Comparison of ENCODE assay signal across 25 cellular contexts in the genomic region with DNA sequence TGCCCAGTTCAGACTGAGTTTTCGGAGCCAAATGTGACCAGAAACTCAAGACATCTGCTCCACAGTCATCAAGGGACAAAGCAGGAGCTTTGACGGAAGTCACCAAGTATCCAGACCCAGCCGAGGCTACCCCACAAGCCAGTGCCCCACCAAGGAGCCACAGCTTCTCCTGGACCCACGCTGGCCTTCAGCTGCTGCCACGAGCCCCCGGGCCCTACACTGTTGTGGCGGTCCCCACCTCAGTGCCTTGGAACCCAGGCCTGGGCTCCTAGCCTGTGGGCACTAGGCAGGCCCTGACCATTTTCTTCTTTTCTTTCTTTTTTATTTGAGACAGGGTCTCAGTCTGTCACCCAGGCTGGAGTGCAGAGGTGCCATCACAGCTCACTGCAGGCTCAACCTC.
A peak's percentile ranks its signal among the peaks of the same experiment; 100 is the strongest.
DNase-seq lines count a peak whose midpoint lies in the region; ATAC-seq and TF ChIP-seq lines count a peak whose summit lies in the region.
"Had no signal": no experiment of that assay in that cellular context is flagged by ENCODE, and none has a peak within 500 bp of the region (broad histone marks: within the 10 kb centered on the region; RNA-seq: fewer than 3 reads in every experiment).

No MANE protein-coding gene starts in this region.

- no peaks in the 10 kb centered on the region for H3K79me2 ChIP-seq in osteoblast (ENCODE audit: insufficient read depth, low read length)

- H3K4me3 ChIP-seq in BLaER1, result no peak overlapping the region
- H3K4me3 ChIP-seq in osteoblast (ENCODE audit: insufficient read depth, low read length), result no peak overlapping the region
- H3K4me3 ChIP-seq: GM23248 had no signal

- H4K20me1 ChIP-seq in BLaER1 (peaks cover 7% of the 10 kb centered on the region; the same call in 1 of the 2 replicates), osteoblast (ENCODE audit: insufficient read depth, low read length) (no peaks in the 10 kb centered on the region)

- CTCF ChIA-PET in activated naive CD4-positive, alpha-beta T cell treated with anti-CD3 and anti-CD28 coated beads for 36 hours (lab: Charles Lee), result no interaction called here

- no peak overlapping the region for H2AFZ ChIP-seq in osteoblast (ENCODE audit: low read length)
- H2AFZ ChIP-seq: GM23248 had no signal

- no peak overlapping the region for H3K27ac Mint-ChIP-seq in activated naive CD4-positive, alpha-beta T cell treated with anti-CD3 and anti-CD28 coated beads for 36 hours
- H3K27ac Mint-ChIP-seq: CD4-positive, alpha-beta T cell had no signal

- H3K9ac ChIP-seq in BLaER1, result no peak overlapping the region
- H3K9ac ChIP-seq: GM23248 had no signal

- H3K9me3 Mint-ChIP-seq in activated naive CD4-positive, alpha-beta T cell treated with anti-CD3 and anti-CD28 coated beads for 36 hours, result peaks cover 23% of the 10 kb centered on the region

- H3K27ac ChIP-seq in BLaER1 (peak overlapping the region; percentile 16; the same call in 1 of the 2 replicates), osteoblast (ENCODE audit: low read depth, low read length) (no peak overlapping the region)
- H3K27ac ChIP-seq: GM23248 had no signal

- H3K4me2 ChIP-seq in BLaER1 (peak overlapping the region; percentile 77), osteoblast (ENCODE audit: insufficient read depth, low read length) (no peak overlapping the region)

- TF ChIP-seq CTCF in osteoblast (IDR thresholded peaks at IDR 0.05; ENCODE audit: extremely low read depth, low read depth, low read length), result no peak
- no peak for TF ChIP-seq CTCF in GM10266 (IDR thresholded peaks at IDR 0.05; ENCODE audit: control insufficient read depth, insufficient read depth, low read depth, missing control alignments)

- no peaks in the 10 kb centered on the region for H3K4me1 Mint-ChIP-seq in activated naive CD4-positive, alpha-beta T cell treated with anti-CD3 and anti-CD28 coated beads for 36 hours (ENCODE audit: low read depth)
- H3K4me1 Mint-ChIP-seq: H9 had no signal

- intact Hi-C loops in activated naive CD4-positive, alpha-beta T cell treated with anti-CD3 and anti-CD28 coated beads for 36 hours (cut with micrococcal nuclease), result no loop called here
- intact Hi-C loops in left ventricle myocardium superior (cut with micrococcal nuclease), result no loop called here

- no peaks in the 10 kb centered on the region for H3K36me3 ChIP-seq in BLaER1
- no peaks in the 10 kb centered on the region for H3K36me3 ChIP-seq in osteoblast (ENCODE audit: insufficient read depth, low read length)
- H3K36me3 ChIP-seq: BE2C had no signal

- peaks cover 7% of the 10 kb centered on the region for H3K27me3 Mint-ChIP-seq in activated naive CD4-positive, alpha-beta T cell treated with anti-CD3 and anti-CD28 coated beads for 36 hours (ENCODE audit: low read depth)

- ATAC-seq in left ventricle myocardium superior (no peak), HG03354 (IDR thresholded peaks at IDR 0.05; ENCODE audit: poor library complexity, severe bottlenecking, unreplicated experiment) (no peak)

- no peak overlapping the region for H3K4me3 Mint-ChIP-seq in activated naive CD4-positive, alpha-beta T cell treated with anti-CD3 and anti-CD28 coated beads for 36 hours
- H3K4me3 Mint-ChIP-seq: CD4-positive, alpha-beta T cell; H9 had no signal

- DNase-seq in activated naive CD4-positive, alpha-beta T cell treated with anti-CD3 and anti-CD28 coated beads, Interleukin-2, amount 50 U/mL, for 16 hours, result peak; percentile 9
- no peak for DNase-seq in activated naive CD4-positive, alpha-beta T cell treated with anti-CD3 and anti-CD28 coated beads for 36 hours
- DNase-seq in left ventricle myocardium superior, result peak; percentile 8
- peak; percentile 42 for DNase-seq in osteoblast (ENCODE audit: insufficient read length, low spot score, missing footprints)
- DNase-seq in RKO (ENCODE audit: low spot score), result no peak
- DNase-seq in GM10266 (ENCODE audit: extremely low spot score), result no peak
- DNase-seq: 8988T; ACHN; BE2C; CD4-positive, alpha-beta T cell; COR-L47; DMS53; GM23248; H9; KBM-7; MV-4-11; NCI-H1105; NCI-H1436 treated with DMSO at 0.1 percent for 48 hours; NCI-H187 treated with DMSO at 0.1 percent for 48 hours; NCI-H2171 treated with DMSO at 0.1 percent for 48 hours; NCI-H345; NCI-H510A treated with DMSO at 0.1 percent for 48 hours; NCI-H774 had no signal

- H3K36me3 Mint-ChIP-seq in activated naive CD4-positive, alpha-beta T cell treated with anti-CD3 and anti-CD28 coated beads for 36 hours (ENCODE audit: low read depth), result peaks cover 8% of the 10 kb centered on the region

- H3K9me3 ChIP-seq in BLaER1 (peaks cover 27% of the 10 kb centered on the region), osteoblast (ENCODE audit: low read depth, low read length) (peaks cover 3% of the 10 kb centered on the region)
- H3K9me3 ChIP-seq: BE2C had no signal

- H3K27me3 ChIP-seq in BLaER1 (no peaks in the 10 kb centered on the region), osteoblast (ENCODE audit: insufficient read depth, low read length) (peaks cover 8% of the 10 kb centered on the region)

- peaks cover 19% of the 10 kb centered on the region for H3K4me1 ChIP-seq in BLaER1
- H3K4me1 ChIP-seq in osteoblast (ENCODE audit: insufficient read depth, low read length), result no peaks in the 10 kb centered on the region
- H3K4me1 ChIP-seq: BE2C had no signal

Comparison
In these comparisons a context has a peak if more than half of its experiments do, and no peak if none do; other contexts are left out.
1. DNase-seq: peak in activated naive CD4-positive, alpha-beta T cell treated with anti-CD3 and anti-CD28 coated beads, Interleukin-2, amount 50 U/mL, for 16 hours (single experiment), left ventricle myocardium superior (single experiment) and osteoblast (single experiment); none in activated naive CD4-positive, alpha-beta T cell treated with anti-CD3 and anti-CD28 coated beads for 36 hours (single experiment), RKO (single experiment) and GM10266 (single experiment).